Comparison of ENCODE assay signal across 7 cellular contexts in genomic region chr19:19475845-19476828, GRCh38. TPM values are rescaled to one million over a fixed set of nuclear protein-coding genes. Genes with fewer than 3 reads are reported as not detected.
DNase-seq lines count a peak whose midpoint lies in the region; ATAC-seq and TF ChIP-seq lines count a peak whose summit lies in the region.

No MANE protein-coding gene starts in this region.

- H3K9me3 ChIP-seq in PC-9 (ENCODE audit: insufficient read depth, low read depth): no peaks in the 10 kb centered on the region
- H3K9me3 ChIP-seq in neutrophil: no peaks in the 10 kb centered on the region

- H3F3A ChIP-seq in PC-9 (ENCODE audit: insufficient read depth, low read depth): peaks cover 21% of the 10 kb centered on the region; the same call in 1 of the 2 replicates

- no peaks in the 10 kb centered on the region for H3K9me2 ChIP-seq in PC-9 (ENCODE audit: insufficient read depth)

- H3K79me2 ChIP-seq in PC-9 (ENCODE audit: low read depth): peaks cover 62% of the 10 kb centered on the region

- peaks cover 63% of the 10 kb centered on the region for H4K20me1 ChIP-seq in PC-9 (ENCODE audit: insufficient read depth)

- H3K4me2 ChIP-seq in PC-9: no peak overlapping the region

- ATAC-seq in GM18861 (IDR thresholded peaks at IDR 0.05; ENCODE audit: unreplicated experiment): no peak

- DNase-seq in PC-9 (no peak), epithelial cell of esophagus (ENCODE audit: low read depth) (peak; percentile 40), COR-L47 (lab: John Stamatoyannopoulos, UW) (no peak)
- no peak for DNase-seq in stimulated activated CD4-positive, alpha-beta T cell treated with anti-CD3 and anti-CD28 coated beads, Interleukin-4, amount 100 ng/mL, for 24 hours

- no peak overlapping the region for H3K4me3 ChIP-seq in GM12875 (ENCODE audit: low read depth, low read length)
- no peak overlapping the region for H3K4me3 ChIP-seq in PC-9
- no peak overlapping the region for H3K4me3 ChIP-seq in epithelial cell of esophagus (ENCODE audit: low read length)
- no peak overlapping the region for H3K4me3 ChIP-seq in neutrophil (ENCODE audit: low read depth in 1 of 2, low read length in 1 of 2)

- intact Hi-C loops in PC-9 (cut with micrococcal nuclease; ENCODE audit: unreplicated experiment): no loop called here

- CTCF ChIA-PET in PC-9 (lab: Charles Lee): interaction anchor here (0.6 kb wide), 1 partner anchor 314 kb away, joined by 3 read pairs; no protein-coding TSS in a partner anchor

- no TSS peak for BruUV-seq in PC-9 (replicated peaks; lab: Mats Ljungman, UMichigan)

- POLR2A ChIA-PET in PC-9 (lab: Charles Lee; ENCODE audit: unreplicated experiment): interaction anchor here (0.6 kb wide), 1 partner anchor 12 kb away, joined by 3 read pairs; no protein-coding TSS in a partner anchor

- H2AFZ ChIP-seq in PC-9: no peak overlapping the region

- H3K27ac ChIP-seq in PC-9: no peak overlapping the region
- H3K27ac ChIP-seq in neutrophil: peak overlapping the region; percentile 82

- H3K36me3 ChIP-seq in PC-9 (ENCODE audit: low read depth) (0 out of 2 replicates have a peak, but pooled peaks cover 4% of the 10 kb centered on the region), neutrophil (peaks cover 17% of the 10 kb centered on the region)

- H3K4me1 ChIP-seq in PC-9 (replicated peaks; ENCODE audit: insufficient read depth) (peaks cover 11% of the 10 kb centered on the region), neutrophil (ENCODE audit: control insufficient read depth in 1 of 2, insufficient read depth in 1 of 2, low read depth in 1 of 2, low read length in 1 of 2) (peaks cover 32 to 55% of the 10 kb centered on the region in 2 experiments)

- TF ChIP-seq CTCF in GM12875 (IDR thresholded peaks at IDR 0.05; ENCODE audit: borderline replicate concordance, insufficient read depth, low read depth, low read length): peak; percentile 20; the same call in 1 of the 2 replicates
- peak; percentile 53 for TF ChIP-seq CTCF in PC-9 (conservative IDR thresholded peaks at IDR 0.05)
- peak; percentile 54 for TF ChIP-seq CTCF in epithelial cell of esophagus (IDR thresholded peaks at IDR 0.05; ENCODE audit: insufficient read depth, low read depth, low read length, missing control alignments)
- TF ChIP-seq CTCF in neutrophil (IDR thresholded peaks at IDR 0.05): peak; percentile 31

- H3K27me3 ChIP-seq in PC-9 (ENCODE audit: insufficient read depth, low read depth): no peaks in the 10 kb centered on the region
- no peaks in the 10 kb centered on the region for H3K27me3 ChIP-seq in neutrophil

RNA-seq across cellular contexts. Expression of gene TSSK6, which starts 39.2 kb away (rescaled TPM):
- 2.0 and 3.3 TPM in 2 replicates for total RNA-seq in PC-9 (2021)

RNA-seq across cellular contexts. Expression of gene NDUFA13, which starts 39.9 kb away (rescaled TPM):
- total RNA-seq in PC-9 (2021): 203 and 309 TPM in 2 replicates

RNA-seq across cellular contexts. Expression of gene YJEFN3, which starts 52.6 kb away (rescaled TPM):
- 18.5 and 21.9 TPM in 2 replicates for total RNA-seq in PC-9 (2021)
